In genomic region chr2:33436083-33436482, GRCh38 we compare ENCODE assay signal across 26 cellular contexts. TPM values are rescaled to one million over a fixed set of nuclear protein-coding genes. Genes with fewer than 3 reads are reported as not detected.
DNase-seq lines count a peak whose midpoint lies in the region; ATAC-seq, FAIRE-seq and TF ChIP-seq lines count a peak whose summit lies in the region.
"Had no signal": no experiment of that assay in that cellular context is flagged by ENCODE, and none has a peak within 500 bp of the region (broad histone marks: within the 10 kb centered on the region; RNA-seq: fewer than 3 reads in every experiment).

No MANE protein-coding gene starts in this region.

- ATAC-seq in psoas muscle = peak in 3 of 4 donors; percentile 55 to 78 (median 74)
- no peak for ATAC-seq in HG03342 (IDR thresholded peaks at IDR 0.05; ENCODE audit: unreplicated experiment)
- ATAC-seq: activated CD4-positive, alpha-beta T cell treated with anti-CD3 and anti-CD28 coated beads for 36 hours; effector memory CD8-positive, alpha-beta T cell; natural killer cell; Panc1; sciatic nerve had no signal

- TF ChIP-seq CTCF in kidney (IDR thresholded peaks at IDR 0.05; ENCODE audit: borderline replicate concordance, extremely low read depth, insufficient read depth) (no peak), psoas muscle (IDR thresholded peaks at IDR 0.05) (no peak)

- no peak overlapping the region for H3K4me3 ChIP-seq in SJSA1
- H3K4me3 ChIP-seq in kidney (ENCODE audit: low read length in 2 of 2) = peak overlapping the region; percentile 26 to 47
- H3K4me3 ChIP-seq in psoas muscle = peak overlapping the region; percentile 52
- no peak overlapping the region for H3K4me3 ChIP-seq in H7 (ENCODE audit: insufficient read depth, low read depth, low read length)
- H3K4me3 ChIP-seq: BLaER1 treated with 17β-estradiol and CSF1 and Interleukin-3, amounts not matched to agents 10 nM and 100 nM; stomach had no signal

- no peaks in the 10 kb centered on the region for H3K36me3 ChIP-seq in SJSA1
- H3K36me3 ChIP-seq in kidney (ENCODE audit: control insufficient read depth in 1 of 2, insufficient read depth in 2 of 2, low read length in 2 of 2) = no peaks in the 10 kb centered on the region
- H3K36me3 ChIP-seq in psoas muscle (ENCODE audit: insufficient read depth in 1 of 2, low read depth in 1 of 2) = no peaks in the 10 kb centered on the region
- no peaks in the 10 kb centered on the region for H3K36me3 ChIP-seq in H7 (replicated peaks; ENCODE audit: control insufficient read depth, insufficient read depth, low read length)
- H3K36me3 ChIP-seq: BLaER1 treated with 17β-estradiol and CSF1 and Interleukin-3, amounts not matched to agents 10 nM and 100 nM; brain microvascular endothelial cell; stomach had no signal

- peaks cover 45% of the 10 kb centered on the region for H3K4me1 ChIP-seq in SJSA1 (replicated peaks)
- no peaks in the 10 kb centered on the region for H3K4me1 ChIP-seq in kidney (ENCODE audit: control insufficient read depth in 1 of 2, insufficient read depth in 1 of 2, low read depth in 1 of 2, low read length in 2 of 2)
- H3K4me1 ChIP-seq in psoas muscle = peaks cover 9% of the 10 kb centered on the region
- H3K4me1 ChIP-seq: BLaER1 treated with 17β-estradiol and CSF1 and Interleukin-3, amounts not matched to agents 10 nM and 100 nM; Caco-2; stomach had no signal

- H3K27me3 ChIP-seq in SJSA1 (replicated peaks) = no peaks in the 10 kb centered on the region
- H3K27me3 ChIP-seq in psoas muscle (ENCODE audit: insufficient read depth in 3 of 3, low read length in 2 of 3) = no peaks in the 10 kb centered on the region
- H3K27me3 ChIP-seq in H7 (ENCODE audit: control insufficient read depth, insufficient read depth, low read length) = no peaks in the 10 kb centered on the region
- H3K27me3 ChIP-seq: BLaER1 treated with 17β-estradiol and CSF1 and Interleukin-3, amounts not matched to agents 10 nM and 100 nM; brain microvascular endothelial cell; stomach had no signal

- no peak for FAIRE-seq in kidney (lab: Jason Lieb, UNC)
- FAIRE-seq: H54 had no signal

- peak; percentile 63 for DNase-seq in A172 (ENCODE audit: low spot score)
- peak in 1 of 2 experiments; percentile 62 for DNase-seq in SJSA1 (ENCODE audit: low read depth in 1 of 2, low spot score in 2 of 2)
- DNase-seq in kidney = no peak
- no peak for DNase-seq in psoas muscle
- DNase-seq in DMS153 treated with DMSO at 0.1 percent for 48 hours (lab: John Stamatoyannopoulos, UW; ENCODE audit: unreplicated experiment) = no peak
- DNase-seq in H7 = no peak
- DNase-seq in globus pallidus (ENCODE audit: low spot score) = no peak
- DNase-seq: activated CD4-positive, alpha-beta T cell treated with anti-CD3 and anti-CD28 coated beads for 36 hours; activated CD8-positive, alpha-beta memory T cell treated with anti-CD3 and anti-CD28 coated beads for 24 hours; activated T-cell treated with anti-CD3 and anti-CD28 coated beads, Interleukin-2, amount 50 U/mL, for 1 hour; brain microvascular endothelial cell; Caco-2; effector memory CD8-positive, alpha-beta T cell; Kasumi-1; kidney glomerular epithelial cell; MV-4-11; natural killer cell; NCI-H524; NK-92 treated with Interleukin-12 subunit alpha and Interleukin-12 subunit beta, amount 100 ng/mL, for 24 hours; stomach; T-helper 2 cell had no signal

- intact Hi-C loops in kidney (cut with DNase I) = no loop called here
- intact Hi-C loops in psoas muscle (cut with DNase I) = loop anchor here (5.0 to 10.0 kb wide), 2 partner anchors 309 to 401 kb away; no protein-coding TSS in a partner anchor

- 0 out of 2 replicates have a peak, but pooled peaks cover 4% of the 10 kb centered on the region for H3K9me3 ChIP-seq in SJSA1 (replicated peaks)
- H3K9me3 ChIP-seq in kidney (ENCODE audit: control insufficient read depth in 1 of 2, low read length in 2 of 2) = no peaks in the 10 kb centered on the region
- no peaks in the 10 kb centered on the region for H3K9me3 ChIP-seq in psoas muscle
- H3K9me3 ChIP-seq: BLaER1 treated with 17β-estradiol and CSF1 and Interleukin-3, amounts not matched to agents 10 nM and 100 nM; Caco-2; stomach had no signal

- peak overlapping the region in 1 of 2 donors; percentile 4 for H3K9ac ChIP-seq in kidney (ENCODE audit: low read length in 2 of 2)
- H3K9ac ChIP-seq: BLaER1 treated with 17β-estradiol and CSF1 and Interleukin-3, amounts not matched to agents 10 nM and 100 nM had no signal

- peak overlapping the region; percentile 83 for H3K27ac ChIP-seq in SJSA1
- peak overlapping the region in 1 of 2 donors; percentile 9 for H3K27ac ChIP-seq in kidney (ENCODE audit: low read depth in 2 of 2, low read length in 2 of 2)
- no peak overlapping the region for H3K27ac ChIP-seq in psoas muscle
- H3K27ac ChIP-seq: BLaER1 treated with 17β-estradiol and CSF1 and Interleukin-3, amounts not matched to agents 10 nM and 100 nM; brain microvascular endothelial cell had no signal

- WGBS in psoas muscle, 3 donors = 0 to 17% (median 4%) methylated on average over 1 of the region's 1 CpG

RNA-seq across cellular contexts. Expression of gene RASGRP3, which starts 40.4 kb away (rescaled TPM):
- 30.6 and 41.5 TPM in 2 replicates for total RNA-seq in A172 (2014; rRNA removed; shearing (Covaris generic))
- 7.5 and 11.6 TPM in 2 replicates for total RNA-seq in SJSA1 (2014; rRNA removed; shearing (Covaris generic))
- total RNA-seq in kidney (22.6 TPM), psoas muscle (10 to 100 TPM; 13.0 to 24.9 (median 19.9) TPM)
- polyA plus RNA-seq in kidney (ENCODE audit: insufficient read depth, low read depth, low replicate concordance) (7.8 TPM), psoas muscle (1 to 10 TPM; 3.4 to 9.3 (median 5.4) TPM)
- 0.03 TPM in 1 of 2 replicates, not detected in the other for total RNA-seq in H7 (2014; rRNA removed; shearing (Covaris generic))

Comparison
In these comparisons a context has a peak if more than half of its experiments do, and no peak if none do; other contexts are left out.
1. H3K4me3 ChIP-seq: peak in kidney (2 of 2) and psoas muscle (single experiment); none in SJSA1 (single experiment) and H7 (single experiment).